10 cellular contexts compared by ENCODE assay signal in genomic region chr22:45612940-45613339, GRCh38. TPM values are rescaled to one million over a fixed set of nuclear protein-coding genes. Genes with fewer than 3 reads are reported as not detected.
DNase-seq lines count a peak whose midpoint lies in the region; TF ChIP-seq lines count a peak whose summit lies in the region.
"Had no signal": no experiment of that assay in that cellular context is flagged by ENCODE, and none has a peak within 500 bp of the region (broad histone marks: within the 10 kb centered on the region; RNA-seq: fewer than 3 reads in every experiment).

No MANE protein-coding gene starts in this region.

- H3K36me3 Mint-ChIP-seq in activated naive CD4-positive, alpha-beta T cell treated with anti-CD3 and anti-CD28 coated beads, Interleukin-2, amount 10 ng/mL, durations not matched to agents 7 days and 5 days, result no peaks in the 10 kb centered on the region
- no peaks in the 10 kb centered on the region for H3K36me3 Mint-ChIP-seq in chondrocyte (ENCODE audit: low read depth)

- H3K4me1 Mint-ChIP-seq in activated naive CD4-positive, alpha-beta T cell treated with anti-CD3 and anti-CD28 coated beads, Interleukin-2, amount 10 ng/mL, durations not matched to agents 7 days and 5 days, result peaks cover 12% of the 10 kb centered on the region
- peaks cover 20% of the 10 kb centered on the region for H3K4me1 Mint-ChIP-seq in chondrocyte (ENCODE audit: low read depth)

- H3K27ac Mint-ChIP-seq in activated naive CD4-positive, alpha-beta T cell treated with anti-CD3 and anti-CD28 coated beads, Interleukin-2, amount 10 ng/mL, durations not matched to agents 7 days and 5 days, result peak overlapping the region; percentile 75
- H3K27ac Mint-ChIP-seq in chondrocyte (ENCODE audit: unreplicated experiment), result peak overlapping the region; percentile 93

- TF ChIP-seq POLR2A in vagina (IDR thresholded peaks at IDR 0.05) (no peak), ovary (IDR thresholded peaks at IDR 0.05) (no peak)

- CTCF ChIA-PET in activated naive CD4-positive, alpha-beta T cell treated with anti-CD3 and anti-CD28 coated beads, Interleukin-2, amount 10 ng/mL, durations not matched to agents 7 days and 5 days (lab: Charles Lee), result interaction anchor here (1.4 kb wide), 1 partner anchor 36 kb away, joined by 3 read pairs; no protein-coding TSS in a partner anchor

- no peaks in the 10 kb centered on the region for H3K9me3 Mint-ChIP-seq in activated naive CD4-positive, alpha-beta T cell treated with anti-CD3 and anti-CD28 coated beads, Interleukin-2, amount 10 ng/mL, durations not matched to agents 7 days and 5 days
- H3K9me3 Mint-ChIP-seq in chondrocyte (ENCODE audit: low read depth), result peaks cover 3% of the 10 kb centered on the region

- no peaks in the 10 kb centered on the region for H3K9me3 ChIP-seq in mesodermal cell (ENCODE audit: control insufficient read depth, low read length)
- H3K9me3 ChIP-seq in vagina, result no peaks in the 10 kb centered on the region
- H3K9me3 ChIP-seq in ovary, result no peaks in the 10 kb centered on the region

- H3K27me3 Mint-ChIP-seq in activated naive CD4-positive, alpha-beta T cell treated with anti-CD3 and anti-CD28 coated beads, Interleukin-2, amount 10 ng/mL, durations not matched to agents 7 days and 5 days, result peaks cover 13% of the 10 kb centered on the region
- H3K27me3 Mint-ChIP-seq in chondrocyte (ENCODE audit: low read depth), result no peaks in the 10 kb centered on the region

- TF ChIP-seq CTCF in chondrocyte (IDR thresholded peaks at IDR 0.05), result no peak
- no peak for TF ChIP-seq CTCF in vagina (IDR thresholded peaks at IDR 0.05)
- no peak for TF ChIP-seq CTCF in ovary (IDR thresholded peaks at IDR 0.05)

- no peak for TF ChIP-seq EP300 in ovary (IDR thresholded peaks at IDR 0.05)

- H3K4me3 ChIP-seq in mesodermal cell (ENCODE audit: extremely low read depth, insufficient read depth, low read length, poor library complexity, severe bottlenecking) (no peak overlapping the region), vagina (no peak overlapping the region), ovary (no peak overlapping the region)

- H3K27ac ChIP-seq in mesodermal cell (ENCODE audit: low read depth, low read length, severe bottlenecking) (peak overlapping the region; percentile 18), vagina (peak overlapping the region; percentile 76), ovary (no peak overlapping the region)

- DNase-seq in activated naive CD4-positive, alpha-beta T cell treated with anti-CD3 and anti-CD28 coated beads, Interleukin-2, amount 10 ng/mL, durations not matched to agents 7 days and 5 days, result no peak
- no peak for DNase-seq in activated naive CD4-positive, alpha-beta T cell treated with Interleukin-2 at 50 U/mL for 16 hours
- DNase-seq in chondrocyte (ENCODE audit: low spot score) (peak; percentile 66), vagina (ENCODE audit: extremely low spot score in 2 of 2) (no peak), kidney glomerular epithelial cell (lab: John Stamatoyannopoulos, UW) (no peak), ovary (no peak), UCSD-AML1 (lab: John Stamatoyannopoulos, UW; ENCODE audit: unreplicated experiment) (no peak)
- DNase-seq: NCI-H2029, SHP77 treated with DMSO at 0.1 percent for 48 hours had no signal

- H3K4me1 ChIP-seq in mesodermal cell (ENCODE audit: control insufficient read depth, insufficient read depth, low read length, poor library complexity, severe bottlenecking), result peaks cover 10% of the 10 kb centered on the region
- H3K4me1 ChIP-seq in vagina, result peaks cover 8% of the 10 kb centered on the region
- H3K4me1 ChIP-seq in ovary (ENCODE audit: insufficient read depth), result peaks cover 2% of the 10 kb centered on the region

- H3K27me3 ChIP-seq in vagina, result no peaks in the 10 kb centered on the region
- H3K27me3 ChIP-seq in ovary, result no peaks in the 10 kb centered on the region

- intact Hi-C loops in vagina (cut with DNase I) (no loop called here), ovary (cut with DNase I) (no loop called here)

- H3K4me3 Mint-ChIP-seq in activated naive CD4-positive, alpha-beta T cell treated with anti-CD3 and anti-CD28 coated beads, Interleukin-2, amount 10 ng/mL, durations not matched to agents 7 days and 5 days, result no peak overlapping the region
- H3K4me3 Mint-ChIP-seq in chondrocyte (ENCODE audit: unreplicated experiment), result peak overlapping the region; percentile 57

- 87 to 91% methylated on average over 14 to 15 of the region's 15 CpGs for WGBS in mesodermal cell (ENCODE audit: insufficient coverage in 2 of 2), 2 experiments
- WGBS in ovary, 3 donors, result 66 to 76% (median 74%) methylated on average over 13 to 15 of the region's 15 CpGs

- H3K36me3 ChIP-seq in mesodermal cell (ENCODE audit: control insufficient read depth, insufficient read depth, low read length) (no peaks in the 10 kb centered on the region), vagina (no peaks in the 10 kb centered on the region), ovary (no peaks in the 10 kb centered on the region)

RNA-seq across cellular contexts. Expression of gene ATXN10, which starts 58.7 kb away (rescaled TPM):
- total RNA-seq in chondrocyte (113 to 146 TPM (median 117 TPM) in 3 replicates), vagina (116 TPM), ovary (100 to 1,000 TPM; 164 to 241 (median 183) TPM)
- 260 TPM for polyA plus RNA-seq in mesodermal cell (2013, experiment 1 of 2)
- polyA plus RNA-seq in mesodermal cell (2013, experiment 2 of 2), result 262 TPM
- polyA plus RNA-seq in ovary, result 100 to 1,000 TPM in 1 of 2 donors, 10 to 100 TPM in 1; 77.4 to 158 TPM

Comparison
In these comparisons a context has a peak if more than half of its experiments do, and no peak if none do; other contexts are left out.
1. H3K27ac ChIP-seq: peak in mesodermal cell (single experiment) and vagina (single experiment); none in ovary (0 of 2).